Comparison of ENCODE assay signal across 8 cellular contexts in the genomic region with DNA sequence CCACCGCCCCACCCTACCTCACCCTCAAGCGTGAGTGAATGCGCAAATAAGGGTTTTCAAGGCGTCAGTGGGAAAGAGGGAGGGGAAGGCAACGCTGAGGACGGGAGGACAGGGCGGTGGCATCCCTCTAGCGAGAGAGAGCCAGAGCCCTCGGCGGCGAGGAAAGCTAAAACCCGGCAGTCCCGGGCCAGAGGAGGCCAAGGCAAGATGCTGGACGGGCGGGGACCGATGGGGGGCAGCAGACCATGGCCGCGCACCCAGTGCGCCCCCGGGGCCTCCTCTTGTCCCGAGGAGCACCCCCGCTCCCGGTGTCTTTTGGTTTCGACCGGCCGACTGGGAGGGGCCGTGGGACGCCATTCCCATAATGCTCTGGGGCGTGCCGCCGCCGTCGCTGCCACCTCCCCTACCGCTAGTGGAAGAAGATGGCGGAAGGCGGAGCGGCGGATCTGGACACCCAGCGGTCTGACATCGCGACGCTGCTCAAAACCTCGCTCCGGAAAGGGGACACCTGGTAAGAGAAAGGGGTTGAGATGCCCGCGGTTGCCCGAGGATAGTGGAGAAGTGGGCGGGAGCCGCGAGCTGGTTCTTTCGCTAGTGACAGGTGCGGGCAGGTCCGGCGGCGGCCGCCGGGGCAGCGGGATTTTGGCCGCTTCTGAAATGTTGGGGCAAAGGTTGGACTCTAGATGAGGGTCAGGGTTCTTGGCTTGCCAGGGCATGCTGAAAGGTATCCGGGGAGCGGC. TPM values are rescaled to one million over a fixed set of nuclear protein-coding genes. Genes with fewer than 3 reads are reported as not detected.
DNase-seq lines count a peak whose midpoint lies in the region; ATAC-seq and TF ChIP-seq lines count a peak whose summit lies in the region.

A gene (plus strand): TSS at position 412 of the 740 bp plus-strand sequence. CDS start 11 bp downstream, at position 423.

- H3K79me2 ChIP-seq in OCI-LY7 (ENCODE audit: insufficient read depth, low read depth, low read length), result peaks cover 43% of the 10 kb centered on the region

- H3K27ac ChIP-seq in OCI-LY7 (ENCODE audit: low read depth, low read length, poor library complexity, severe bottlenecking) (peak within 1 kb of the TSS; percentile 90), mucosa of rectum (ENCODE audit: low read depth in 2 of 2, low read length in 2 of 2) (peak within 1 kb of the TSS; percentile 97 to 98)

- peak within 1 kb of the TSS; percentile 87 for H2AFZ ChIP-seq in OCI-LY7 (ENCODE audit: low read length)

- peak; percentile 78 for ATAC-seq in GM21526 (IDR thresholded peaks at IDR 0.05; ENCODE audit: low FRiP score, unreplicated experiment)

- intact Hi-C loops in OCI-LY7 (cut with micrococcal nuclease; ENCODE audit: unreplicated experiment), result loop anchor here (1.0 to 10.0 kb wide), 4 partner anchors 205 to 738 kb away; a partner anchor contains a TSS

- H3K4me3 ChIP-seq in OCI-LY7 (ENCODE audit: low read depth, low read length, poor library complexity, severe bottlenecking) (peak within 1 kb of the TSS; percentile 92), epithelial cell of proximal tubule (ENCODE audit: low read depth, low read length) (peak within 1 kb of the TSS; percentile 66), mucosa of rectum (ENCODE audit: low read length in 2 of 2) (peak within 1 kb of the TSS; percentile 96 to 97)

- TF ChIP-seq CTCF in OCI-LY7 (conservative IDR thresholded peaks at IDR 0.05; ENCODE audit: low read length) (peak; percentile 65), epithelial cell of proximal tubule (conservative IDR thresholded peaks at IDR 0.05; ENCODE audit: low read depth, low read length) (peak; percentile 38)

- peak within 1 kb of the TSS; percentile 86 for H3K4me2 ChIP-seq in OCI-LY7 (ENCODE audit: low read length)

- peaks cover 41% of the 10 kb centered on the region for H3K4me1 ChIP-seq in OCI-LY7 (ENCODE audit: insufficient read depth, low read length, poor library complexity, severe bottlenecking)
- H3K4me1 ChIP-seq in mucosa of rectum (ENCODE audit: control insufficient read depth in 2 of 2, insufficient read depth in 2 of 2, low read length in 2 of 2), result peaks cover 13 to 18% of the 10 kb centered on the region in 2 donors

- CTCF ChIA-PET in OCI-LY7 (lab: Charles Lee; ENCODE audit: unreplicated experiment), result interaction anchor here (0.7 kb wide), 1 partner anchor 737 kb away, joined by 3 read pairs; no protein-coding TSS in a partner anchor

- DNase-seq in DMS114 treated with DMSO at 0.1 percent for 48 hours (lab: John Stamatoyannopoulos, UW; ENCODE audit: unreplicated experiment) (peak; percentile 93), HuH-7.5 (ENCODE audit: low spot score) (peak; percentile 70), OCI-LY7 (ENCODE audit: low spot score) (peak; percentile 98), epithelial cell of proximal tubule (ENCODE audit: low read depth) (peak; percentile 52)
- DNase-seq in activated T-cell treated with anti-CD3 and anti-CD28 coated beads, Interleukin-2, amount 50 U/mL, for 1 hour, result peak; percentile 98
- DNase-seq in stimulated activated CD8-positive, alpha-beta memory T cell treated with anti-CD3 and anti-CD28 coated beads, Interleukin-4, amount 100 ng/mL, for 48 hours, result peak; percentile 97

- peaks cover 32% of the 10 kb centered on the region for H4K20me1 ChIP-seq in OCI-LY7 (ENCODE audit: insufficient read depth, low read length)

- no peaks in the 10 kb centered on the region for H3K9me2 ChIP-seq in OCI-LY7 (ENCODE audit: insufficient read depth, low read length)

- H3K9me3 ChIP-seq in OCI-LY7 (ENCODE audit: low read length), result no peaks in the 10 kb centered on the region
- no peaks in the 10 kb centered on the region for H3K9me3 ChIP-seq in mucosa of rectum (ENCODE audit: control insufficient read depth in 2 of 2, low read length in 2 of 2)

- H3K36me3 ChIP-seq in OCI-LY7 (ENCODE audit: insufficient read depth, low read length), result peaks cover 1% of the 10 kb centered on the region; the same call in 1 of the 2 replicates
- no peaks in the 10 kb centered on the region for H3K36me3 ChIP-seq in mucosa of rectum (ENCODE audit: control insufficient read depth in 2 of 2, insufficient read depth in 2 of 2, low read length in 2 of 2)

- H3K9ac ChIP-seq in mucosa of rectum (ENCODE audit: low read depth in 1 of 2, low read length in 2 of 2), result peak within 1 kb of the TSS; percentile 95 to 97

- BruUV-seq in OCI-LY7 (replicated peaks; lab: Mats Ljungman, UMichigan), result no TSS peak

- H3K27me3 ChIP-seq in mucosa of rectum (ENCODE audit: control insufficient read depth in 2 of 2, insufficient read depth in 2 of 2, low read length in 2 of 2), result no peaks in the 10 kb centered on the region

- POLR2A ChIA-PET in OCI-LY7 (lab: Charles Lee), result interaction anchor here (0.6 to 1.2 kb wide), 3 partner anchors 124 to 740 kb away, joined by 4 to 5 read pairs (median 4); no protein-coding TSS in a partner anchor

RNA-seq across cellular contexts. Expression of the gene that starts here (rescaled TPM):
- total RNA-seq in OCI-LY7 (2014; rRNA removed; shearing (Covaris generic)), result 43.3 and 65.7 TPM in 2 replicates
- total RNA-seq in OCI-LY7 (2022) (52.8 and 62.8 TPM in 2 replicates), epithelial cell of proximal tubule (27.6 and 30.6 TPM in 2 replicates)

Comparison
In these comparisons a context has a peak if more than half of its experiments do, and no peak if none do; other contexts are left out.
1. Peak in every context shown above with its lines: DNase-seq, ATAC-seq, H3K4me3 ChIP-seq and H3K27ac ChIP-seq.